Comparison of ENCODE assay signal across 1 cellular context in genomic region chr1:161524742-161525250, GRCh38.
TF ChIP-seq lines count a peak whose summit lies in the region.

No MANE protein-coding gene starts in this region.

TF ChIP-seq in H1, 55 proteins besides CTCF, POLR2A, EP300 and RAD21:
- TF ChIP-seq EZH2 (IDR thresholded peaks at IDR 0.05; ENCODE audit: low read depth, low read length, severe bottlenecking), result peak; percentile 35
